In genomic region chr13:35210234-35210633, GRCh38 we compare ENCODE assay signal across 14 cellular contexts.
DNase-seq lines count a peak whose midpoint lies in the region; TF ChIP-seq lines count a peak whose summit lies in the region.
"Had no signal": no experiment of that assay in that cellular context is flagged by ENCODE, and none has a peak within 500 bp of the region (broad histone marks: within the 10 kb centered on the region; RNA-seq: fewer than 3 reads in every experiment).

No MANE protein-coding gene starts in this region.

- H3K4me3 ChIP-seq in LNCaP clone FGC (ENCODE audit: low read depth, low read length): no peak overlapping the region
- H3K4me3 ChIP-seq in astrocyte of the spinal cord (ENCODE audit: low read depth, low read length): no peak overlapping the region
- H3K4me3 ChIP-seq: SJCRH30, skin epidermis had no signal

- 0 out of 2 replicates have a peak, but pooled peaks have one; percentile 22 for TF ChIP-seq CTCF in LNCaP clone FGC (IDR thresholded peaks at IDR 0.05; ENCODE audit: control insufficient read depth, extremely low read depth, insufficient read depth)
- no peak for TF ChIP-seq CTCF in astrocyte of the spinal cord (IDR thresholded peaks at IDR 0.05; ENCODE audit: low read depth, low read length)

- no peak overlapping the region for H3K4me3 Mint-ChIP-seq in activated naive CD4-positive, alpha-beta T cell treated with anti-CD3 and anti-CD28 coated beads, Interleukin-2, amount 10 ng/mL, durations not matched to agents 7 days and 5 days
- H3K4me3 Mint-ChIP-seq: activated naive CD4-positive, alpha-beta T cell treated with anti-CD3 and anti-CD28 coated beads, Interleukin-2, amount 50 U/mL, for 24 hours; CD8-positive, alpha-beta T cell had no signal

- in situ Hi-C loops in astrocyte of the spinal cord (cut with HindIII; ENCODE audit: low sequenced_read_pairs): no loop called here

- H3K9me3 Mint-ChIP-seq in activated naive CD4-positive, alpha-beta T cell treated with anti-CD3 and anti-CD28 coated beads, Interleukin-2, amount 10 ng/mL, durations not matched to agents 7 days and 5 days: no peaks in the 10 kb centered on the region
- H3K9me3 Mint-ChIP-seq: activated naive CD4-positive, alpha-beta T cell treated with anti-CD3 and anti-CD28 coated beads, Interleukin-2, amount 50 U/mL, for 24 hours; CD8-positive, alpha-beta T cell had no signal

- CTCF ChIA-PET in activated naive CD4-positive, alpha-beta T cell treated with anti-CD3 and anti-CD28 coated beads, Interleukin-2, amount 10 ng/mL, durations not matched to agents 7 days and 5 days (lab: Charles Lee): no interaction called here

- no peaks in the 10 kb centered on the region for H3K36me3 Mint-ChIP-seq in activated naive CD4-positive, alpha-beta T cell treated with anti-CD3 and anti-CD28 coated beads, Interleukin-2, amount 10 ng/mL, durations not matched to agents 7 days and 5 days
- H3K36me3 Mint-ChIP-seq: activated naive CD4-positive, alpha-beta T cell treated with anti-CD3 and anti-CD28 coated beads, Interleukin-2, amount 50 U/mL, for 24 hours had no signal

- DNase-seq in EH (ENCODE audit: low read depth): peak; percentile 28
- DNase-seq in LNCaP clone FGC (ENCODE audit: low read depth): peak; percentile 57
- DNase-seq in astrocyte of the spinal cord (ENCODE audit: low read depth, low spot score): peak; percentile 10
- peak; percentile 10 to 32 for DNase-seq in lung microvascular endothelial cell (ENCODE audit: low read depth in 2 of 2)
- no peak for DNase-seq in foreskin melanocyte
- no peak for DNase-seq in activated naive CD4-positive, alpha-beta T cell treated with anti-CD3 and anti-CD28 coated beads, Interleukin-2, amount 10 ng/mL, durations not matched to agents 7 days and 5 days
- DNase-seq in medulla oblongata (ENCODE audit: extremely low spot score): no peak
- DNase-seq: CD8-positive, alpha-beta T cell; H7; mammary epithelial cell; SJCRH30; WERI-Rb-1 had no signal

- H3K4me1 Mint-ChIP-seq in activated naive CD4-positive, alpha-beta T cell treated with anti-CD3 and anti-CD28 coated beads, Interleukin-2, amount 10 ng/mL, durations not matched to agents 7 days and 5 days: no peaks in the 10 kb centered on the region
- H3K4me1 Mint-ChIP-seq: activated naive CD4-positive, alpha-beta T cell treated with anti-CD3 and anti-CD28 coated beads, Interleukin-2, amount 50 U/mL, for 24 hours had no signal

- H3K27me3 Mint-ChIP-seq in activated naive CD4-positive, alpha-beta T cell treated with anti-CD3 and anti-CD28 coated beads, Interleukin-2, amount 10 ng/mL, durations not matched to agents 7 days and 5 days: no peaks in the 10 kb centered on the region
- H3K27me3 Mint-ChIP-seq: activated naive CD4-positive, alpha-beta T cell treated with anti-CD3 and anti-CD28 coated beads, Interleukin-2, amount 50 U/mL, for 24 hours had no signal

- H3K27ac Mint-ChIP-seq in activated naive CD4-positive, alpha-beta T cell treated with anti-CD3 and anti-CD28 coated beads, Interleukin-2, amount 10 ng/mL, durations not matched to agents 7 days and 5 days: no peak overlapping the region
- H3K27ac Mint-ChIP-seq: activated naive CD4-positive, alpha-beta T cell treated with anti-CD3 and anti-CD28 coated beads, Interleukin-2, amount 50 U/mL, for 24 hours; CD8-positive, alpha-beta T cell had no signal

Comparison
In these comparisons a context has a peak if more than half of its experiments do, and no peak if none do; other contexts are left out.
1. DNase-seq: peak in EH (single experiment), LNCaP clone FGC (single experiment), astrocyte of the spinal cord (single experiment) and lung microvascular endothelial cell (2 of 2); none in foreskin melanocyte (single experiment), activated naive CD4-positive, alpha-beta T cell treated with anti-CD3 and anti-CD28 coated beads, Interleukin-2, amount 10 ng/mL, durations not matched to agents 7 days and 5 days (single experiment) and medulla oblongata (single experiment).